In the genomic region with DNA sequence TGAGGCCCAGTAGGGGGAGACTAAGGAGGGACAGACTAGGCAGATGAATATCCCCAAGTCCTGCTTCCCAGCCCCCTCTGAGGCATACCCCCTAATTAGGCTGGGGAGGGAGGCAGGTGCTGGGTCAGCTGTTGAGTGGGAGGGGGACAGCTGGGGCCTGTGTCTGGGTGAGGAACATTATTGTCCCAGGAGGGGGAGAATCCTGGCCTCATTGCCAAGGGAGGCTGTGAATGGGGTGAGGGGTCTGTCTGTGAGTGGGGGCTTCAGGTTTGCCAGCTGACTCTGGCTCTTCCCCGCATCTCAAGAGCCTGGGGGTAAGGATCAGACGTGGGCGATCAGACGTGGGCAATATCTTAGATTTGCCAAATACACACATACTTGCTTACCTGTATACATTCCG, we compare ENCODE assay signal across 13 cellular contexts. TPM values are rescaled to one million over a fixed set of nuclear protein-coding genes. Genes with fewer than 3 reads are reported as not detected.
DNase-seq lines count a peak whose midpoint lies in the region; ATAC-seq lines count a peak whose summit lies in the region.
"Had no signal": no experiment of that assay in that cellular context is flagged by ENCODE, and none has a peak within 500 bp of the region (broad histone marks: within the 10 kb centered on the region; RNA-seq: fewer than 3 reads in every experiment).

No MANE protein-coding gene starts in this region.

- H2AFZ ChIP-seq in neuronal stem cell (ENCODE audit: low read length): no peak overlapping the region

- H3K4me2 ChIP-seq in neuronal stem cell (ENCODE audit: insufficient read depth, low read length, poor library complexity, severe bottlenecking): no peak overlapping the region

- peaks cover 15% of the 10 kb centered on the region for H3K79me1 ChIP-seq in neuronal stem cell (ENCODE audit: low read depth, low read length)

- no peak overlapping the region for H2BK12ac ChIP-seq in neuronal stem cell (ENCODE audit: low read length)

- no peaks in the 10 kb centered on the region for H3K27me3 Mint-ChIP-seq in central memory CD8-positive, alpha-beta T cell

- peak overlapping the region; percentile 96 for H3K4me3 Mint-ChIP-seq in central memory CD8-positive, alpha-beta T cell

- H3K4ac ChIP-seq in neuronal stem cell (ENCODE audit: low read length): no peak overlapping the region

- H2BK15ac ChIP-seq in neuronal stem cell (ENCODE audit: low read length): no peak overlapping the region

- no peak overlapping the region for H2AK5ac ChIP-seq in neuronal stem cell (ENCODE audit: low read depth, low read length)

- peaks cover 5 to 16% of the 10 kb centered on the region in 2 donors for H3K4me1 ChIP-seq in neuronal stem cell (ENCODE audit: control insufficient read depth in 2 of 2, insufficient read depth in 1 of 2, low read depth in 1 of 2, low read length in 2 of 2)

- no peaks in the 10 kb centered on the region for H3K9me3 ChIP-seq in neuronal stem cell (replicated peaks in 1 of 2; ENCODE audit: control insufficient read depth in 2 of 2, insufficient read depth in 1 of 2, low read depth in 1 of 2, low read length in 2 of 2)
- H3K9me3 ChIP-seq: esophagus squamous epithelium, right atrium auricular region had no signal

- no peak overlapping the region for H3K4me3 ChIP-seq in neuronal stem cell (ENCODE audit: low read length in 2 of 2)
- H3K4me3 ChIP-seq: cardiac muscle cell, esophagus squamous epithelium, right atrium auricular region had no signal

- H3K4me1 Mint-ChIP-seq in central memory CD8-positive, alpha-beta T cell: peaks cover 36% of the 10 kb centered on the region

- H3K36me3 Mint-ChIP-seq in central memory CD8-positive, alpha-beta T cell (ENCODE audit: insufficient read depth): peaks cover 18% of the 10 kb centered on the region

- peaks cover 36 to 55% of the 10 kb centered on the region in 2 donors for H3K36me3 ChIP-seq in neuronal stem cell (replicated peaks in 1 of 2; ENCODE audit: control insufficient read depth in 2 of 2, insufficient read depth in 2 of 2, low read length in 2 of 2)

- no peak overlapping the region for H2BK5ac ChIP-seq in neuronal stem cell (ENCODE audit: low read length)

- H3K18ac ChIP-seq in neuronal stem cell (ENCODE audit: low read length): no peak overlapping the region

- no peak overlapping the region for H3K14ac ChIP-seq in neuronal stem cell (ENCODE audit: low read length)

- H3K27ac Mint-ChIP-seq in central memory CD8-positive, alpha-beta T cell (ENCODE audit: low read depth): no peak overlapping the region

- no CpG with 5 or more reads among the region's 5 CpGs for WGBS in neuronal stem cell (ENCODE audit: extremely low coverage in 2 of 2, insufficient read length in 2 of 2, insufficient replicate concordance in 1 of 2), 2 donors

- no peaks in the 10 kb centered on the region for H3K27me3 ChIP-seq in neuronal stem cell (ENCODE audit: control insufficient read depth in 3 of 3, insufficient read depth in 3 of 3, low read depth in 1 of 3, low read length in 3 of 3)
- H3K27me3 ChIP-seq: cardiac muscle cell, esophagus squamous epithelium, right atrium auricular region had no signal

- H3K23ac ChIP-seq in neuronal stem cell (ENCODE audit: low read depth, low read length, poor library complexity): peak overlapping the region; percentile 27

- H4K8ac ChIP-seq in neuronal stem cell (ENCODE audit: low read depth, low read length): no peak overlapping the region

- H4K91ac ChIP-seq in neuronal stem cell (ENCODE audit: low read depth, low read length, poor library complexity): no peak overlapping the region

- H2BK120ac ChIP-seq in neuronal stem cell (ENCODE audit: low read depth, low read length): no peak overlapping the region

- H3K27ac ChIP-seq in neuronal stem cell (replicated peaks; ENCODE audit: low read length): no peak overlapping the region
- H3K27ac ChIP-seq: cardiac muscle cell, esophagus squamous epithelium, right atrium auricular region had no signal

- no peak for ATAC-seq in central memory CD8-positive, alpha-beta T cell (replicated peaks; ENCODE audit: extremely low read depth, poor library complexity, severe bottlenecking)
- no peak for ATAC-seq in GM18868 (IDR thresholded peaks at IDR 0.05; ENCODE audit: unreplicated experiment)

- H3K9ac ChIP-seq in neuronal stem cell (ENCODE audit: low read depth, low read length, poor library complexity): peak overlapping the region; percentile 35

- peak; percentile 61 for DNase-seq in COR-L47 (lab: John Stamatoyannopoulos, UW)
- peak; percentile 27 for DNase-seq in LHCN-M2 (ENCODE audit: low read depth)
- DNase-seq in central memory CD8-positive, alpha-beta T cell (ENCODE audit: low spot score in 2 of 2): no peak
- DNase-seq in neuronal stem cell (ENCODE audit: low spot score): no peak
- no peak for DNase-seq in NCI-H1694 (lab: John Stamatoyannopoulos, UW)
- no peak for DNase-seq in cerebellar cortex (ENCODE audit: low spot score)
- DNase-seq: activated CD4-positive, CD25-positive, alpha-beta regulatory T cell treated with anti-CD3 and anti-CD28 coated beads, Interleukin-2, amount 50 U/mL, for 72 hours; esophagus squamous epithelium; mesendoderm had no signal

- no peaks in the 10 kb centered on the region for H3K9me3 Mint-ChIP-seq in central memory CD8-positive, alpha-beta T cell

RNA-seq across cellular contexts. Expression of a gene that starts 2.1 kb away (rescaled TPM):
- total RNA-seq in LHCN-M2 (2014; rRNA removed): 72.8 and 140 TPM in 2 replicates
- 62.4 TPM for polyA plus RNA-seq in LHCN-M2 (2012)
- 73.7 TPM for polyA plus RNA-seq in neuronal stem cell (2013, experiment 1 of 2)
- polyA plus RNA-seq in neuronal stem cell (2013, experiment 2 of 2): 71.0 TPM

RNA-seq across cellular contexts. Expression of a gene that starts 10.1 kb away (rescaled TPM):
- total RNA-seq in LHCN-M2 (2014; rRNA removed): not detected in 2 replicates
- polyA plus RNA-seq in LHCN-M2 (2012): not detected
- polyA plus RNA-seq in neuronal stem cell (2013, experiment 1 of 2): not detected
- not detected for polyA plus RNA-seq in neuronal stem cell (2013, experiment 2 of 2)
- total RNA-seq: cardiac muscle cell had no signal
- polyA plus RNA-seq: cardiac muscle cell had no signal

RNA-seq across cellular contexts. Expression of a gene that starts 17.3 kb away (rescaled TPM):
- total RNA-seq in LHCN-M2 (2014; rRNA removed): not detected in 2 replicates
- polyA plus RNA-seq in LHCN-M2 (2012): not detected
- 0.10 TPM for polyA plus RNA-seq in neuronal stem cell (2013, experiment 1 of 2)
- polyA plus RNA-seq in neuronal stem cell (2013, experiment 2 of 2): 0.18 TPM
- total RNA-seq: esophagus squamous epithelium, right atrium auricular region, subcutaneous adipose tissue had no signal
- polyA plus RNA-seq: cardiac muscle cell had no signal

RNA-seq across cellular contexts. Expression of a gene that starts 34.8 kb away (rescaled TPM):
- 0.17 TPM in 1 of 2 replicates, not detected in the other for total RNA-seq in LHCN-M2 (2014; rRNA removed)
- polyA plus RNA-seq in LHCN-M2 (2012): 0.61 TPM
- 10.5 TPM for polyA plus RNA-seq in neuronal stem cell (2013, experiment 1 of 2)
- 11.0 TPM for polyA plus RNA-seq in neuronal stem cell (2013, experiment 2 of 2)
- total RNA-seq: right atrium auricular region, subcutaneous adipose tissue had no signal

Comparison
In these comparisons a context has a peak if more than half of its experiments do, and no peak if none do; other contexts are left out.
1. DNase-seq: peak in COR-L47 (single experiment) and LHCN-M2 (single experiment); none in central memory CD8-positive, alpha-beta T cell (0 of 2), neuronal stem cell (single experiment), NCI-H1694 (single experiment) and cerebellar cortex (single experiment).